In the genomic region with DNA sequence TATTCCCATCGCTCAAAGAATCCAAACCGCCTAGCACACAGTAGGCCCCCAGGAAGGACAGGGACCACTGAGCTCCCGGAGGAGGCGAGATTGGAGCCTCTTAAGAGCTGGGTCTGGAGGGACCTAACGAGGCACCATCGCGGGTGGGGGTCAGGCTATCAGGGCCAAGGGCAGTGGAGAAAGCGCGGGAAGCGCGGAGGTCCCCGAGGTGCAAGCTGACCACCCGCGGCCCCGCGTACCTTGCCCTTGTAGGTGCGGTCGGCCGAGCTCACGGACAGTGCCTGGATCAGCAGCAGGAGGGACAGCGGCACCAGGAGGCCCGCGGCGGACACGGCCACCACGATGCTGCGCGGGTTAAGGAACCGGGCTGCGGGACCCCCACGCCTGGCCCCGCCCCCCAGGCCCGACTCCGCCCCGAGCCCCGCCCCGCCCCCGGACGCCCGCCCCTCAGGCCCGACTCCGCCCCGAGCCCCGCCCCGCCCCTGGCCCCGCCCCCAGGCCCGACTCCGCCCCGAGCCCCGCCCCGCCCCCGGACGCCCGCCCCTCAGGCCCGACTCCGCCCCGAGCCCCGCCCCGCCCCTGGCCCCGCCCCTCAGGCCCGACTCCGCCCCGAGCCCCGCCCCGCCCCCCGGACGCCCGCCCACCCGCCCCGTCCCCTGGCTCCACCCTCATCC, we compare ENCODE assay signal across 8 cellular contexts. TPM values are rescaled to one million over a fixed set of nuclear protein-coding genes. Genes with fewer than 3 reads are reported as not detected.
DNase-seq lines count a peak whose midpoint lies in the region; ATAC-seq and TF ChIP-seq lines count a peak whose summit lies in the region.

No MANE protein-coding gene starts in this region.

- no peaks in the 10 kb centered on the region for H3K9me3 ChIP-seq in psoas muscle

- no peak for TF ChIP-seq CTCF in GM20000 (IDR thresholded peaks at IDR 0.05; ENCODE audit: extremely low read depth, missing control alignments)
- no peak for TF ChIP-seq CTCF in fibroblast of the aortic adventitia (IDR thresholded peaks at IDR 0.05; ENCODE audit: insufficient read depth, low read length)
- no peak for TF ChIP-seq CTCF in psoas muscle (IDR thresholded peaks at IDR 0.05)

- H3K27me3 ChIP-seq in psoas muscle (ENCODE audit: insufficient read depth in 3 of 3, low read length in 2 of 3), result peaks cover 0 to 5% (median 2%) of the 10 kb centered on the region in 3 donors

- H3K4me3 ChIP-seq in fibroblast of the aortic adventitia (ENCODE audit: low read depth, low read length), result peak overlapping the region; percentile 47
- peak overlapping the region; percentile 53 for H3K4me3 ChIP-seq in psoas muscle

- no peaks in the 10 kb centered on the region for H3K36me3 ChIP-seq in psoas muscle (ENCODE audit: insufficient read depth in 1 of 2, low read depth in 1 of 2)

- peak; percentile 12 to 13 for ATAC-seq in activated CD4-positive, CD25-positive, alpha-beta regulatory T cell treated with anti-CD3 and anti-CD28 coated beads, Interleukin-2, amount 50 U/mL, for 24 hours
- ATAC-seq in psoas muscle (peak; percentile 23 to 59 (median 41)), HG02642 (IDR thresholded peaks at IDR 0.05; ENCODE audit: poor library complexity, unreplicated experiment) (no peak), GM18868 (IDR thresholded peaks at IDR 0.05; ENCODE audit: unreplicated experiment) (no peak)

- intact Hi-C loops in psoas muscle (cut with DNase I), result no loop called here

- H3K4me1 ChIP-seq in psoas muscle, result no peaks in the 10 kb centered on the region

- H3K27ac ChIP-seq in psoas muscle, result no peak overlapping the region

- peak; percentile 72 for DNase-seq in GM20000 (ENCODE audit: low spot score)
- no peak for DNase-seq in fibroblast of the aortic adventitia (ENCODE audit: low read depth)
- DNase-seq in psoas muscle, result peak in 1 of 2 donors; percentile 66
- no peak for DNase-seq in NCI-H1694 (lab: John Stamatoyannopoulos, UW)
- DNase-seq in NOMO-1 (lab: John Stamatoyannopoulos, UW; ENCODE audit: unreplicated experiment in 2 of 2), result no peak

- WGBS in psoas muscle, 3 donors, result 13 to 24% (median 14%) methylated on average over 22 to 46 of the region's 70 CpGs

RNA-seq across cellular contexts. Expression of gene ZDHHC19, which starts 3.9 kb away (rescaled TPM):
- total RNA-seq in fibroblast of the aortic adventitia (ENCODE audit: low replicate concordance) (not detected in 2 replicates), psoas muscle (1 to 10 TPM in 1 of 4 donors, under 1 TPM in 2, not detected in 1; 0.38 to 1.1 (median 0.43) TPM)
- polyA plus RNA-seq in psoas muscle, result under 1 TPM in 2 of 3 donors, not detected in 1; 0.25 to 0.34 TPM

RNA-seq across cellular contexts. Expression of gene SLC51A, which starts 9.0 kb away (rescaled TPM):
- total RNA-seq in fibroblast of the aortic adventitia (ENCODE audit: low replicate concordance) (not detected in 2 replicates), psoas muscle (under 1 TPM in 1 of 4 donors, not detected in 3; 0.39 TPM)
- polyA plus RNA-seq in psoas muscle, result under 1 TPM; 0.31 to 0.44 (median 0.40) TPM

Comparison
In these comparisons a context has a peak if more than half of its experiments do, and no peak if none do; other contexts are left out.
1. ATAC-seq: peak in activated CD4-positive, CD25-positive, alpha-beta regulatory T cell treated with anti-CD3 and anti-CD28 coated beads, Interleukin-2, amount 50 U/mL, for 24 hours (2 of 2) and psoas muscle (4 of 4); none in HG02642 (single experiment) and GM18868 (single experiment).